ENCODE assay signal across 24 cellular contexts in the genomic region with DNA sequence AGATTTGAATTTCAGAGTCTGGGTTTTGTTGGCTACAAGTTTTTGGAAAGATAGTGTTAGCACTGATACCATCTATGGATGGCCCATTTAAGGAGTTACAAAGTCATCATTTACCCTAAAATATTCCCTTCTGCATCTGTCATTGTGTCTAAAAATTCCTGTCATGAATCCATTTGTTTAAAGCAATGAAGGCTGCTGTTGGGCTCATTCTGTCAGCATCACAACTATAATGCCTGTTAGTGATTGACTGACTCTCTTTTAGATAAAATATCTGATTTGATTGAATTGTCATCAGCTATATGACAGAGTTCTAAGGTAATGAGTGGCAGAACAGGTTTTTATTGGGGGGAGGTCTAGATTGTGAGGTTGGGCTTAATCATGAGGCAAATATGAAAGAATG.
"Had no signal": no experiment of that assay in that cellular context is flagged by ENCODE, and none has a peak within 500 bp of the region (broad histone marks: within the 10 kb centered on the region; RNA-seq: fewer than 3 reads in every experiment).

No MANE protein-coding gene starts in this region.

- H3K27me3 ChIP-seq: stomach, suprapubic skin, testis, thyroid gland, tibial artery, tibial nerve, transverse colon, upper lobe of left lung, upper lobe of right lung, uterus, vagina had no signal

- H3K4me3 ChIP-seq: stomach, suprapubic skin, testis, thoracic aorta, thyroid gland, tibial artery, tibial nerve, transverse colon, upper lobe of left lung, upper lobe of right lung, uterus, vagina had no signal

- H3K27ac ChIP-seq: stomach, suprapubic skin, testis, thoracic aorta, thyroid gland, tibial artery, tibial nerve, transverse colon, upper lobe of left lung, upper lobe of right lung, uterus, vagina had no signal

- DNase-seq: stimulated activated CD4-positive, alpha-beta T cell treated with anti-CD3 and anti-CD28 coated beads, Interleukin-2, amount 100 ng/mL, for 48 hours; stimulated activated CD4-positive, alpha-beta T cell treated with anti-CD3 and anti-CD28 coated beads, Interleukin-4, amount 100 ng/mL, for 1 hour; stimulated activated CD4-positive, alpha-beta T cell treated with anti-CD3 and anti-CD28 coated beads, Interleukin-4, amount 100 ng/mL, for 24 hours; stimulated activated CD4-positive, alpha-beta T cell treated with anti-CD3 and anti-CD28 coated beads, Interleukin-4, amount 100 ng/mL, for 4 hours; stimulated activated CD8-positive, alpha-beta memory T cell treated with anti-CD3 and anti-CD28 coated beads, Interleukin-4, amount 100 ng/mL, for 48 hours; stimulated activated naive B cell treated with anti-CD40 and anti-IgM and Interleukin-4, amounts not matched to agents 10 μg/mL and 1 μg/mL and 100 μg/mL, for 72 hours; stimulated activated naive CD4-positive, alpha-beta T cell; stimulated activated naive CD4-positive, alpha-beta T cell treated with Interleukin-2 at 50 U/mL for 16 hours; stimulated activated naive CD8-positive, alpha-beta T cell treated with anti-CD3 and anti-CD28 coated beads, Interleukin-15, amount 100 ng/mL, for 72 hours; stimulated activated naive CD8-positive, alpha-beta T cell treated with anti-CD3 and anti-CD28 coated beads, Interleukin-15, Interleukin-2, amounts not matched to agents 100 U/mL and 50 U/mL, for 24 hours; stomach; substantia nigra; testis; thyroid gland; tibial artery; transverse colon; trophoblast cell; upper lobe of left lung; upper lobe of right lung; uterus had no signal

- H3K36me3 ChIP-seq: stomach, suprapubic skin, thoracic aorta, thyroid gland, tibial artery, tibial nerve, transverse colon, upper lobe of left lung, upper lobe of right lung, uterus, vagina had no signal

- H3K9me3 ChIP-seq: testis, thoracic aorta, thyroid gland, tibial artery, transverse colon, uterus, vagina had no signal
